Comparison of ENCODE assay signal across 8 cellular contexts in the genomic region with DNA sequence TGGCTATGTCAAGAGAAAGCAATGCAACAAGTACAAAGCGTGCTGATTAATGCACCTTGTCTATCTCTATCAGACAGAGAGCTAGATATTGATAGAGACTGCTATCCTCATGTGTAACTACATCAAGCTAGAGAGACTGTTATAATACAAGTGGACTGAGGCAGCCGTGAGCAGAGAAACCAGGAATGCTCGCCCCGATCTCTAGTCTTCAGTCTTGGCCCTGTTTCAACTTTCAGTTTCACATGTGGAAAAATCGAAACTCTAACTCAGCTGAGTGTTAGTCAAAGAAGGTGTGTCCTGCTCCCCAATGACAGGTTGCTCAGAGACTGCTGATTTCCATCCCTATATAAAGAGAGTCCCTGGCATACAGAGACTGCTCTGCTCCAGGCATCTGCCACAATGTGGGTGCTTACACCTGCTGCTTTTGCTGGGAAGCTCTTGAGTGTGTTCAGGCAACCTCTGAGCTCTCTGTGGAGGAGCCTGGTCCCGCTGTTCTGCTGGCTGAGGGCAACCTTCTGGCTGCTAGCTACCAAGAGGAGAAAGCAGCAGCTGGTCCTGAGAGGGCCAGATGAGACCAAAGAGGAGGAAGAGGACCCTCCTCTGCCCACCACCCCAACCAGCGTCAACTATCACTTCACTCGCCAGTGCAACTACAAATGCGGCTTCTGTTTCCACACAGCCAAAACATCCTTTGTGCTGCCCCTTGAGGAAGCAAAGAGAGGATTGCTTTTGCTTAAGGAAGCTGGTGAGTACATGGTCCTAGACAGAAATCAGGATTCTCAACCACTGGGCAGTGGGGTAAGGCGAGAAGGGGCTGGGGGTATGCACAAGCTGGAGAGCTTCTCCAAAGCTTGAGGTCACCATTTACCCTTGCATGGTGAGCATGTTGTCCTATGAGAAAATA. TPM values are rescaled to one million over a fixed set of nuclear protein-coding genes. Genes with fewer than 3 reads are reported as not detected.
DNase-seq lines count a peak whose midpoint lies in the region; ATAC-seq and TF ChIP-seq lines count a peak whose summit lies in the region.

A gene with protein sequence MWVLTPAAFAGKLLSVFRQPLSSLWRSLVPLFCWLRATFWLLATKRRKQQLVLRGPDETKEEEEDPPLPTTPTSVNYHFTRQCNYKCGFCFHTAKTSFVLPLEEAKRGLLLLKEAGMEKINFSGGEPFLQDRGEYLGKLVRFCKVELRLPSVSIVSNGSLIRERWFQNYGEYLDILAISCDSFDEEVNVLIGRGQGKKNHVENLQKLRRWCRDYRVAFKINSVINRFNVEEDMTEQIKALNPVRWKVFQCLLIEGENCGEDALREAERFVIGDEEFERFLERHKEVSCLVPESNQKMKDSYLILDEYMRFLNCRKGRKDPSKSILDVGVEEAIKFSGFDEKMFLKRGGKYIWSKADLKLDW (plus strand): TSS at position 376 of the 904 bp plus-strand sequence. CDS start 24 bp downstream, at position 400.

- peaks cover 7 to 18% of the 10 kb centered on the region in 2 donors for H3K4me1 ChIP-seq in gastrocnemius medialis

- H3K9me3 Mint-ChIP-seq in activated CD4-positive, alpha-beta memory T cell treated with anti-CD3 and anti-CD28 coated beads, Interleukin-2, amount 10 ng/mL, durations not matched to agents 7 days and 5 days = peaks cover 5% of the 10 kb centered on the region

- peaks cover 57% of the 10 kb centered on the region for H3K36me3 Mint-ChIP-seq in activated CD4-positive, alpha-beta memory T cell treated with anti-CD3 and anti-CD28 coated beads, Interleukin-2, amount 10 ng/mL, durations not matched to agents 7 days and 5 days (ENCODE audit: low read depth)

- ATAC-seq in HG02678 (IDR thresholded peaks at IDR 0.05; ENCODE audit: unreplicated experiment) (peak; percentile 78), gastrocnemius medialis (peak; percentile 77 to 88)

- peak; percentile 78 for DNase-seq in activated CD4-positive, alpha-beta T cell treated with anti-CD3 and anti-CD28 coated beads for 1 hour
- DNase-seq in activated CD4-positive, alpha-beta T cell treated with anti-CD3 and anti-CD28 coated beads, Interleukin-2, amount 50 U/mL, for 48 hours = no peak
- DNase-seq in NCI-H1105 treated with DMSO at 0.1 percent for 48 hours (lab: John Stamatoyannopoulos, UW) (peak; percentile 61), fibroblast of villous mesenchyme (ENCODE audit: low read depth) (peak; percentile 58), gastrocnemius medialis (peak in 1 of 2 donors; percentile 11), GF-D8 (lab: John Stamatoyannopoulos, UW) (no peak)
- DNase-seq in activated CD4-positive, alpha-beta memory T cell treated with anti-CD3 and anti-CD28 coated beads, Interleukin-2, amount 10 ng/mL, durations not matched to agents 7 days and 5 days = peak; percentile 58

- H3K4me1 Mint-ChIP-seq in activated CD4-positive, alpha-beta memory T cell treated with anti-CD3 and anti-CD28 coated beads, Interleukin-2, amount 10 ng/mL, durations not matched to agents 7 days and 5 days = peaks cover 60% of the 10 kb centered on the region

- POLR2A ChIA-PET in activated CD4-positive, alpha-beta memory T cell treated with anti-CD3 and anti-CD28 coated beads, Interleukin-2, amount 10 ng/mL, durations not matched to agents 7 days and 5 days (lab: Charles Lee) = interaction anchor here (0.9 to 6.3 kb wide), 9 partner anchors 10 to 1804 kb away, joined by 3 to 221 read pairs (median 11); a partner anchor contains a TSS

- no peaks in the 10 kb centered on the region for H3K27me3 ChIP-seq in gastrocnemius medialis

- H3K4me3 Mint-ChIP-seq in activated CD4-positive, alpha-beta memory T cell treated with anti-CD3 and anti-CD28 coated beads, Interleukin-2, amount 10 ng/mL, durations not matched to agents 7 days and 5 days = peak within 1 kb of the TSS; percentile 87

- intact Hi-C loops in gastrocnemius medialis (cut with DNase I; ENCODE audit: low total_unique reads) = no loop called here

- peaks cover 2% of the 10 kb centered on the region for H3K27me3 Mint-ChIP-seq in activated CD4-positive, alpha-beta memory T cell treated with anti-CD3 and anti-CD28 coated beads, Interleukin-2, amount 10 ng/mL, durations not matched to agents 7 days and 5 days

- in situ Hi-C loops in gastrocnemius medialis (cut with MboI; ENCODE audit: low sequenced_read_pairs in 4 of 4) = no loop called here

- TF ChIP-seq CTCF in fibroblast of villous mesenchyme (IDR thresholded peaks at IDR 0.05; ENCODE audit: insufficient read depth, low read depth, low read length) = no peak
- TF ChIP-seq CTCF in gastrocnemius medialis (IDR thresholded peaks at IDR 0.05 in 4 of 5, conservative IDR thresholded peaks at IDR 0.05 in 1 of 5) = no peak

- H3K4me3 ChIP-seq in fibroblast of villous mesenchyme (ENCODE audit: low read depth, low read length) (peak within 1 kb of the TSS; percentile 44), gastrocnemius medialis (peak within 1 kb of the TSS; percentile 59 to 75 (median 62))

- H3K27ac ChIP-seq in gastrocnemius medialis = peak within 1 kb of the TSS; percentile 44 to 67 (median 60)

- no peaks in the 10 kb centered on the region for H3K36me3 ChIP-seq in gastrocnemius medialis

- TF ChIP-seq POLR2A in gastrocnemius medialis (IDR thresholded peaks at IDR 0.05) = no peak

- H3K9me3 ChIP-seq in gastrocnemius medialis = no peaks in the 10 kb centered on the region

- H3K27ac Mint-ChIP-seq in activated CD4-positive, alpha-beta memory T cell treated with anti-CD3 and anti-CD28 coated beads, Interleukin-2, amount 10 ng/mL, durations not matched to agents 7 days and 5 days = peak within 1 kb of the TSS; percentile 89

- CTCF ChIA-PET in activated CD4-positive, alpha-beta memory T cell treated with anti-CD3 and anti-CD28 coated beads, Interleukin-2, amount 10 ng/mL, durations not matched to agents 7 days and 5 days (lab: Charles Lee) = interaction anchor here (0.6 to 7.2 kb wide), 12 partner anchors 10 to 166 kb away, joined by 3 to 143 read pairs (median 6); a partner anchor contains a TSS

RNA-seq across cellular contexts. Expression of the gene that starts here (rescaled TPM):
- total RNA-seq in activated CD4-positive, alpha-beta memory T cell treated with anti-CD3 and anti-CD28 coated beads, Interleukin-2, amount 10 ng/mL, durations not matched to agents 7 days and 5 days = 100 to 1,000 TPM; 119 to 120 TPM
- total RNA-seq in fibroblast of villous mesenchyme = 0.64 and 1.3 TPM in 2 replicates
- 1 to 10 TPM; 1.2 to 4.2 (median 2.9) TPM for total RNA-seq in gastrocnemius medialis

Comparison
In these comparisons a context has a peak if more than half of its experiments do, and no peak if none do; other contexts are left out.
1. RNA of the gene that starts here (total RNA-seq): 119 to 120 TPM in activated CD4-positive, alpha-beta memory T cell treated with anti-CD3 and anti-CD28 coated beads, Interleukin-2, amount 10 ng/mL, durations not matched to agents 7 days and 5 days; 1.2 to 4.2 TPM in gastrocnemius medialis and 0.64 to 1.3 TPM in fibroblast of villous mesenchyme; every median in the first group is over 10 times any median in the second.
2. DNase-seq: peak in activated CD4-positive, alpha-beta T cell treated with anti-CD3 and anti-CD28 coated beads for 1 hour (single experiment), NCI-H1105 treated with DMSO at 0.1 percent for 48 hours (single experiment), activated CD4-positive, alpha-beta memory T cell treated with anti-CD3 and anti-CD28 coated beads, Interleukin-2, amount 10 ng/mL, durations not matched to agents 7 days and 5 days (single experiment) and fibroblast of villous mesenchyme (single experiment); none in activated CD4-positive, alpha-beta T cell treated with anti-CD3 and anti-CD28 coated beads, Interleukin-2, amount 50 U/mL, for 48 hours (0 of 2) and GF-D8 (single experiment).